In the genomic region with DNA sequence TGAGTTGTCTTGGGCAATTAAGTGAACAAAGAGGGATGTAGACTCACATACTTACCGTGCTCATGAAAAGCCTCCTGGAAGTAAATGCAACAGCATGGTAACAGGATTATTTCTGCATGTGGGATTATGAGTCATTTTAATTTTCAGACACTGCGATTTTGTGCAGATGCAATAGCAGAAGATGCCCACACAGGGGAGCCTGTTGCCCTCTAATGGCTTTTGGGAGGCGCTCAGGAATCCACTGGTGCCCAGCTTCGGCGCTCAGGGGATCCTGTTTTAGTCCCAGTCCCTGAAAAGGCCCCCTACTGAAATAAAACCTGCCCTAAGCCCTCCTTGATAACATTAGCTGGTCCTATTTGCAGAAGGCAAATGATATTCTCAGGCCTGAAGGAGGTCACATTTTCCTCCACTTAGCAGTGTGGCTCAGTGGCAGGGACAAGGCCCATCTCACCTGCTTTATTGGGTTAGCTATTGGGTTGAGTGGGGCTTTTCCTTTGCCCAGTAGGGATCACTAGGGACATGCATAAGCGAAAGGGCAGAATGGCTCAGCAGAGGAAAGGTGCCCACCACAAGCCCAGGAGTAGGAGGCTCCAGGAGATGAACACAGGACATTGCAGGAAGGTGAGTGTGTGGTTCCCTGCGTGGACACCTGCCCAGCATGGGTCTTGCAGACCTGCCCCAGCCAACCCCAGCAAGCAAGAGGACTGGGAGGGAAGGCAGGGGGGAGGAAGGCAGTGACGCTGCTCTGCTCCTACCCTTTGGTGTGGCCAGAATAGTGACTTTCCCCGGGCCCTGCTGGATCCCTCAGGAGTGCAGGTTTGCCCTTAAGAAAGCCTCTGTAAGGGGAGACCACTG, we compare ENCODE assay signal across 9 cellular contexts. TPM values are rescaled to one million over a fixed set of nuclear protein-coding genes. Genes with fewer than 3 reads are reported as not detected.
DNase-seq lines count a peak whose midpoint lies in the region; ATAC-seq, FAIRE-seq and TF ChIP-seq lines count a peak whose summit lies in the region.
"Had no signal": no experiment of that assay in that cellular context is flagged by ENCODE, and none has a peak within 500 bp of the region (broad histone marks: within the 10 kb centered on the region; RNA-seq: fewer than 3 reads in every experiment).

No MANE protein-coding gene starts in this region.

- no peak overlapping the region for H3K4me2 ChIP-seq in PC-3 (ENCODE audit: low read length)
- no peak overlapping the region for H3K4me2 ChIP-seq in HepG2 (ENCODE audit: low read depth, low read length)

- H2AFZ ChIP-seq in PC-3 (ENCODE audit: low read length) (no peak overlapping the region), HepG2 (ENCODE audit: low read length) (no peak overlapping the region)

- H3K4me3 ChIP-seq in PC-3 (ENCODE audit: low read length) (no peak overlapping the region), HepG2 (replicated peaks in 1 of 3; ENCODE audit: insufficient read depth in 1 of 3, low read depth in 2 of 3, low read length in 3 of 3) (no peak overlapping the region), tibial nerve (no peak overlapping the region)

- no TSS peak for BruUV-seq in PC-3 (replicated peaks; lab: Mats Ljungman, UMichigan)
- BruUV-seq in HepG2 (replicated peaks; lab: Mats Ljungman, UMichigan) = no TSS peak

- no peaks in the 10 kb centered on the region for H4K20me1 ChIP-seq in PC-3 (ENCODE audit: low read length)
- no peaks in the 10 kb centered on the region for H4K20me1 ChIP-seq in HepG2 (ENCODE audit: insufficient read depth, low read length)

- no peaks in the 10 kb centered on the region for H3K9me2 ChIP-seq in PC-3 (replicated peaks; ENCODE audit: low read length)

- intact Hi-C loops in PC-3 (cut with micrococcal nuclease) = loop anchor here (1.0 to 5.0 kb wide), 3 partner anchors 295 to 526 kb away; no protein-coding TSS in a partner anchor
- intact Hi-C loops in HepG2 (cut with micrococcal nuclease; ENCODE audit: unreplicated experiment) = loop anchor here (1.0 to 2.0 kb wide), 3 partner anchors 67 to 526 kb away; no protein-coding TSS in a partner anchor

- no peaks in the 10 kb centered on the region for H3F3A ChIP-seq in PC-3 (ENCODE audit: low read length, unreplicated experiment)

- no peaks in the 10 kb centered on the region for H3K9me3 Mint-ChIP-seq in activated CD8-positive, alpha-beta memory T cell treated with anti-CD3 and anti-CD28 coated beads, Interleukin-2, amount 10 ng/mL, durations not matched to agents 7 days and 5 days (ENCODE audit: low read depth)

- no peaks in the 10 kb centered on the region for H3K36me3 Mint-ChIP-seq in activated CD8-positive, alpha-beta memory T cell treated with anti-CD3 and anti-CD28 coated beads, Interleukin-2, amount 10 ng/mL, durations not matched to agents 7 days and 5 days

- no peaks in the 10 kb centered on the region for H3K36me3 ChIP-seq in PC-3 (ENCODE audit: low read depth, low read length)
- no peaks in the 10 kb centered on the region for H3K36me3 ChIP-seq in HepG2 (replicated peaks in 1 of 2; ENCODE audit: control insufficient read depth in 1 of 2, insufficient read depth in 2 of 2, low read length in 2 of 2)
- H3K36me3 ChIP-seq in tibial nerve = no peaks in the 10 kb centered on the region

- peak; percentile 42 for FAIRE-seq in HepG2 (lab: Jason Lieb, UNC)
- FAIRE-seq: islet of Langerhans had no signal

- WGBS in HepG2 (ENCODE audit: low lambda C conversion rate) = 11% methylated on average over 9 of the region's 9 CpGs
- WGBS in tibial nerve, 2 donors = 41 to 45% methylated on average over 8 to 9 of the region's 9 CpGs

- TF ChIP-seq POLR2A in HepG2 (IDR thresholded peaks at IDR 0.05; ENCODE audit: insufficient read depth in 1 of 2, low read depth in 2 of 2, low read length in 2 of 2) (no peak), tibial nerve (IDR thresholded peaks at IDR 0.05) (no peak)

- no peak overlapping the region for H3K27ac Mint-ChIP-seq in activated CD8-positive, alpha-beta memory T cell treated with anti-CD3 and anti-CD28 coated beads, Interleukin-2, amount 10 ng/mL, durations not matched to agents 7 days and 5 days

- TF ChIP-seq CTCF in PC-3 (conservative IDR thresholded peaks at IDR 0.05; ENCODE audit: low read depth, low read length) (peak; percentile 92), HepG2 (CRISPR knock-in tag; IDR thresholded peaks at IDR 0.05) (peak; percentile 86), tibial nerve (IDR thresholded peaks at IDR 0.05) (peak; percentile 70 to 85 (median 82))

- POLR2A ChIA-PET in PC-3 (lab: Charles Lee; ENCODE audit: unreplicated experiment) (no interaction called here), HepG2 (lab: Yijun Ruan, JAX) (no interaction called here)

- H3K4me1 Mint-ChIP-seq in activated CD8-positive, alpha-beta memory T cell treated with anti-CD3 and anti-CD28 coated beads, Interleukin-2, amount 10 ng/mL, durations not matched to agents 7 days and 5 days = no peaks in the 10 kb centered on the region

- peaks cover 3% of the 10 kb centered on the region; the same call in 1 of the 2 replicates for H3K27me3 ChIP-seq in PC-3 (ENCODE audit: low read length)
- H3K27me3 ChIP-seq in HepG2 (ENCODE audit: control insufficient read depth in 1 of 2, insufficient read depth in 2 of 2, low read length in 2 of 2) = peaks cover 0 to 4% of the 10 kb centered on the region in 2 experiments; a peak in 2 of 5 replicates
- H3K27me3 ChIP-seq in tibial nerve = peaks cover 0 to 2% of the 10 kb centered on the region in 2 donors

- DNase-seq in activated CD8-positive, alpha-beta memory T cell treated with anti-CD3 and anti-CD28 coated beads, Interleukin-2, amount 10 ng/mL, durations not matched to agents 7 days and 5 days = peak; percentile 47
- DNase-seq in activated CD8-positive, alpha-beta memory T cell treated with anti-CD3 and anti-CD28 coated beads, Interleukin-2, amount 50 U/mL, for 4 hours = no peak
- DNase-seq in HUDEP-2 (lab: John Stamatoyannopoulos, UW; ENCODE audit: unreplicated experiment in 76 of 76) = peak in 44 of 76 experiments; percentile 0 to 67 (median 19)
- peak; percentile 79 for DNase-seq in PC-3
- DNase-seq in caudate nucleus (lab: John Stamatoyannopoulos, UW) = peak in 42 of 61 donors; percentile 2 to 75 (median 30)
- DNase-seq in HepG2 (ENCODE audit: low spot score) = peak; percentile 45
- peak in 1 of 2 donors; percentile 26 for DNase-seq in tibial nerve (ENCODE audit: low spot score in 2 of 2)

- H3K27ac ChIP-seq in PC-3 (ENCODE audit: low read length) (no peak overlapping the region), caudate nucleus (ENCODE audit: low read depth, low read length) (no peak overlapping the region), HepG2 (ENCODE audit: extremely low read length, insufficient read depth, low read length) (no peak overlapping the region), tibial nerve (no peak overlapping the region)

- H3K4me1 ChIP-seq in PC-3 (ENCODE audit: insufficient read depth, low read length) (no peaks in the 10 kb centered on the region), HepG2 (ENCODE audit: insufficient read depth, low read length) (no peaks in the 10 kb centered on the region), tibial nerve (peaks cover 0 to 4% (median 0%) of the 10 kb centered on the region in 4 donors)

- H3K9ac ChIP-seq in PC-3 (ENCODE audit: low read length) (no peak overlapping the region), HepG2 (ENCODE audit: insufficient read depth, low read depth, low read length) (no peak overlapping the region)

- no peak for TF ChIP-seq EP300 in HepG2 (IDR thresholded peaks at IDR 0.05; ENCODE audit: low read depth in 2 of 2, low read length in 2 of 2)
- TF ChIP-seq EP300 in HepG2 (CRISPR knock-in tag; IDR thresholded peaks at IDR 0.05; ENCODE audit: borderline replicate concordance) = no peak
- TF ChIP-seq EP300 in tibial nerve (IDR thresholded peaks at IDR 0.05) = no peak

- CTCF ChIA-PET in activated CD8-positive, alpha-beta memory T cell treated with anti-CD3 and anti-CD28 coated beads, Interleukin-2, amount 10 ng/mL, durations not matched to agents 7 days and 5 days (lab: Charles Lee) = interaction anchor here (1.2 kb wide), 1 partner anchor 298 kb away, joined by 3 read pairs; no protein-coding TSS in a partner anchor
- CTCF ChIA-PET in PC-3 (lab: Charles Lee) (no interaction called here), HepG2 (lab: Yijun Ruan, JAX; ENCODE audit: low intra/inter-chr PET ratio, low total read pairs) (interaction anchor here (0.6 to 2.3 kb wide), 4 partner anchors 298 to 526 kb away, joined by 3 to 34 read pairs (median 10); no protein-coding TSS in a partner anchor)

- peak; percentile 86 for TF ChIP-seq RAD21 in HepG2 (CRISPR knock-in tag; IDR thresholded peaks at IDR 0.05)

- in situ Hi-C loops in HepG2 (cut with HindIII; ENCODE audit: extremely low pct_ligation_motif_present, low pct_unique_long_range_greater_than_20kb) = loop anchor here (5.0 kb wide), 2 partner anchors 300 to 525 kb away; no protein-coding TSS in a partner anchor

- no peak for ATAC-seq in activated CD8-positive, alpha-beta memory T cell treated with anti-CD3 and anti-CD28 coated beads, Interleukin-2, amount 10 ng/mL, durations not matched to agents 7 days and 5 days
- ATAC-seq in GM21619 (IDR thresholded peaks at IDR 0.05; ENCODE audit: unreplicated experiment) (peak; percentile 94), PC-3 (peak; percentile 88), HepG2 (peak; percentile 90)

- H3K27me3 Mint-ChIP-seq in activated CD8-positive, alpha-beta memory T cell treated with anti-CD3 and anti-CD28 coated beads, Interleukin-2, amount 10 ng/mL, durations not matched to agents 7 days and 5 days = peaks cover 9% of the 10 kb centered on the region

- H3K79me2 ChIP-seq in PC-3 (ENCODE audit: low read length) = no peaks in the 10 kb centered on the region
- no peaks in the 10 kb centered on the region for H3K79me2 ChIP-seq in HepG2 (ENCODE audit: insufficient read depth, low read length)

- H3K9me3 ChIP-seq in PC-3 (ENCODE audit: low read length) (no peaks in the 10 kb centered on the region), HepG2 (ENCODE audit: low read length) (no peaks in the 10 kb centered on the region), tibial nerve (no peaks in the 10 kb centered on the region)

- no peak overlapping the region for H3K4me3 Mint-ChIP-seq in activated CD8-positive, alpha-beta memory T cell treated with anti-CD3 and anti-CD28 coated beads, Interleukin-2, amount 10 ng/mL, durations not matched to agents 7 days and 5 days

RNA-seq across cellular contexts. Expression of a gene that starts 26.5 kb away (rescaled TPM):
- not detected for total RNA-seq in activated CD8-positive, alpha-beta memory T cell treated with anti-CD3 and anti-CD28 coated beads, Interleukin-2, amount 10 ng/mL, durations not matched to agents 7 days and 5 days
- total RNA-seq in PC-3 (2014; rRNA removed) (5.8 and 7.9 TPM in 2 replicates), HepG2 (2016; rRNA removed; fragmentation: Illumina TruSeq; extraction: Trizol) (not detected in 2 replicates), tibial nerve (10 to 100 TPM in 3 of 4 donors, 1 to 10 TPM in 1; 9.6 to 24.3 (median 16.5) TPM)
- total RNA-seq in HepG2 (2016; cell fraction: cytosol; rRNA removed; fragmentation: Illumina TruSeq; extraction: Trizol; ENCODE audit: low read depth) = not detected in 2 replicates
- total RNA-seq in HepG2 (2016; cell fraction: insoluble cytoplasmic fraction; rRNA removed; fragmentation: Illumina TruSeq; extraction: Trizol) = 0.09 TPM in 1 of 2 replicates, not detected in the other
- not detected in 2 replicates for total RNA-seq in HepG2 (2016; cell fraction: membrane; rRNA removed; fragmentation: Illumina TruSeq; extraction: Trizol)
- not detected in 2 replicates for total RNA-seq in HepG2 (2016; cell fraction: nucleus; rRNA removed; fragmentation: Illumina TruSeq; extraction: Trizol)
- polyA plus RNA-seq in HepG2 (2011; rRNA removed) = not detected in 2 replicates
- polyA plus RNA-seq in HepG2 (2011; cell fraction: cytosol; rRNA removed) = not detected in 2 replicates
- polyA plus RNA-seq in HepG2 (2011; cell fraction: nucleus; rRNA removed) = not detected in 2 replicates
- polyA plus RNA-seq in HepG2 (2012) = not detected in 2 replicates
- polyA plus RNA-seq in HepG2 (2016; cell fraction: cytosol; fragmentation: Illumina TruSeq; extraction: Trizol; ENCODE audit: low read depth) = not detected in 2 replicates
- not detected in 2 replicates for polyA plus RNA-seq in HepG2 (2016; cell fraction: insoluble cytoplasmic fraction; fragmentation: Illumina TruSeq; extraction: Trizol; ENCODE audit: low read depth)
- polyA plus RNA-seq in HepG2 (2016; cell fraction: membrane; fragmentation: Illumina TruSeq; extraction: Trizol; ENCODE audit: low read depth) = not detected in 2 replicates
- polyA plus RNA-seq in HepG2 (2016; cell fraction: nucleus; fragmentation: Illumina TruSeq; extraction: Trizol; ENCODE audit: insufficient read depth, low read depth) = not detected in 2 replicates
- polyA minus RNA-seq in HepG2 (2011; rRNA and poly(A)+ RNA removed; ENCODE audit: low replicate concordance) = not detected in 2 replicates
- polyA minus RNA-seq in HepG2 (2011; cell fraction: cytosol; rRNA and poly(A)+ RNA removed) = not detected in 2 replicates
- polyA minus RNA-seq in HepG2 (2011; cell fraction: nucleus; rRNA and poly(A)+ RNA removed) = not detected in 2 replicates

RNA-seq across cellular contexts. Expression of a gene that starts 35.7 kb away (rescaled TPM):
- total RNA-seq in activated CD8-positive, alpha-beta memory T cell treated with anti-CD3 and anti-CD28 coated beads, Interleukin-2, amount 10 ng/mL, durations not matched to agents 7 days and 5 days = not detected
- total RNA-seq in PC-3 (2014; rRNA removed) = not detected in 2 replicates
- total RNA-seq in HepG2 (2016; rRNA removed; fragmentation: Illumina TruSeq; extraction: Trizol) = not detected in 2 replicates
- not detected in 2 replicates for total RNA-seq in HepG2 (2016; cell fraction: cytosol; rRNA removed; fragmentation: Illumina TruSeq; extraction: Trizol; ENCODE audit: low read depth)
- not detected in 2 replicates for total RNA-seq in HepG2 (2016; cell fraction: insoluble cytoplasmic fraction; rRNA removed; fragmentation: Illumina TruSeq; extraction: Trizol)
- not detected in 2 replicates for total RNA-seq in HepG2 (2016; cell fraction: membrane; rRNA removed; fragmentation: Illumina TruSeq; extraction: Trizol)
- total RNA-seq in HepG2 (2016; cell fraction: nucleus; rRNA removed; fragmentation: Illumina TruSeq; extraction: Trizol) = not detected in 2 replicates
- not detected in 2 replicates for polyA plus RNA-seq in HepG2 (2011; rRNA removed)
- polyA plus RNA-seq in HepG2 (2011; cell fraction: cytosol; rRNA removed) = not detected in 2 replicates
- polyA plus RNA-seq in HepG2 (2011; cell fraction: nucleus; rRNA removed) = not detected in 2 replicates
- not detected in 2 replicates for polyA plus RNA-seq in HepG2 (2012)
- not detected in 2 replicates for polyA plus RNA-seq in HepG2 (2016; cell fraction: cytosol; fragmentation: Illumina TruSeq; extraction: Trizol; ENCODE audit: low read depth)
- polyA plus RNA-seq in HepG2 (2016; cell fraction: insoluble cytoplasmic fraction; fragmentation: Illumina TruSeq; extraction: Trizol; ENCODE audit: low read depth) = not detected in 2 replicates
- not detected in 2 replicates for polyA plus RNA-seq in HepG2 (2016; cell fraction: membrane; fragmentation: Illumina TruSeq; extraction: Trizol; ENCODE audit: low read depth)
- polyA plus RNA-seq in HepG2 (2016; cell fraction: nucleus; fragmentation: Illumina TruSeq; extraction: Trizol; ENCODE audit: insufficient read depth, low read depth) = not detected in 2 replicates
- polyA minus RNA-seq in HepG2 (2011; rRNA and poly(A)+ RNA removed; ENCODE audit: low replicate concordance) = not detected in 2 replicates
- polyA minus RNA-seq in HepG2 (2011; cell fraction: cytosol; rRNA and poly(A)+ RNA removed) = not detected in 2 replicates
- polyA minus RNA-seq in HepG2 (2011; cell fraction: nucleus; rRNA and poly(A)+ RNA removed) = not detected in 2 replicates
- not detected for total RNA-seq in tibial nerve
